ENCODE assay signal across 13 cellular contexts in genomic region chr2:197042613-197043248, GRCh38.
DNase-seq lines count a peak whose midpoint lies in the region; ATAC-seq and TF ChIP-seq lines count a peak whose summit lies in the region.
"Had no signal": no experiment of that assay in that cellular context is flagged by ENCODE, and none has a peak within 500 bp of the region (broad histone marks: within the 10 kb centered on the region; RNA-seq: fewer than 3 reads in every experiment).

No MANE protein-coding gene starts in this region.

- intact Hi-C loops in activated CD8-positive, alpha-beta T cell treated with anti-CD3 and anti-CD28 coated beads for 36 hours (cut with micrococcal nuclease), result no loop called here
- intact Hi-C loops in natural killer cell (cut with micrococcal nuclease), result no loop called here

- POLR2A ChIA-PET in activated CD8-positive, alpha-beta T cell treated with anti-CD3 and anti-CD28 coated beads for 36 hours (lab: Charles Lee), result interaction anchor here (1.4 kb wide), 1 partner anchor 12 kb away, joined by 5 read pairs; no protein-coding TSS in a partner anchor
- POLR2A ChIA-PET in activated CD8-positive, alpha-beta T cell treated with anti-CD3 and anti-CD28 coated beads, Interleukin-2, amount 10 ng/mL, durations not matched to agents 7 days and 5 days (lab: Charles Lee), result no interaction called here

- TF ChIP-seq CTCF in activated CD8-positive, alpha-beta T cell treated with anti-CD3 and anti-CD28 coated beads for 36 hours (IDR thresholded peaks at IDR 0.05), result no peak
- no peak for TF ChIP-seq CTCF in natural killer cell (IDR thresholded peaks at IDR 0.05)

- H3K36me3 Mint-ChIP-seq in activated CD8-positive, alpha-beta T cell treated with anti-CD3 and anti-CD28 coated beads for 36 hours (ENCODE audit: low read depth), result peaks cover 25% of the 10 kb centered on the region
- H3K36me3 Mint-ChIP-seq in activated CD8-positive, alpha-beta T cell treated with anti-CD3 and anti-CD28 coated beads, Interleukin-2, amount 10 ng/mL, durations not matched to agents 7 days and 5 days (ENCODE audit: low read depth), result peaks cover 48% of the 10 kb centered on the region
- H3K36me3 Mint-ChIP-seq in natural killer cell, result peaks cover 9% of the 10 kb centered on the region

- no peak for ATAC-seq in activated CD8-positive, alpha-beta T cell treated with anti-CD3 and anti-CD28 coated beads for 36 hours
- ATAC-seq in activated CD8-positive, alpha-beta T cell treated with anti-CD3 and anti-CD28 coated beads, Interleukin-2, amount 10 ng/mL, durations not matched to agents 7 days and 5 days, result no peak
- ATAC-seq in GM21526 (IDR thresholded peaks at IDR 0.05; ENCODE audit: low FRiP score, unreplicated experiment) (peak; percentile 63), natural killer cell (no peak)
- ATAC-seq: right cardiac atrium had no signal

- peaks cover 25% of the 10 kb centered on the region for H3K4me1 Mint-ChIP-seq in activated CD8-positive, alpha-beta T cell treated with anti-CD3 and anti-CD28 coated beads for 36 hours (ENCODE audit: low read depth)
- H3K4me1 Mint-ChIP-seq in activated CD8-positive, alpha-beta T cell treated with anti-CD3 and anti-CD28 coated beads, Interleukin-2, amount 10 ng/mL, durations not matched to agents 7 days and 5 days (ENCODE audit: low read depth), result peaks cover 3% of the 10 kb centered on the region
- H3K4me1 Mint-ChIP-seq in natural killer cell, result peaks cover 25 to 27% of the 10 kb centered on the region in 2 donors

- no peak for DNase-seq in activated CD8-positive, alpha-beta T cell treated with anti-CD3 and anti-CD28 coated beads for 36 hours
- no peak for DNase-seq in activated CD8-positive, alpha-beta T cell treated with anti-CD3 and anti-CD28 coated beads, Interleukin-2, amount 10 ng/mL, durations not matched to agents 7 days and 5 days
- peak; percentile 92 for DNase-seq in NCI-H748 (lab: John Stamatoyannopoulos, UW; ENCODE audit: unreplicated experiment)
- no peak for DNase-seq in natural killer cell
- DNase-seq in stimulated activated CD8-positive, alpha-beta memory T cell treated with anti-CD3 and anti-CD28 coated beads, Interleukin-4, amount 100 ng/mL, for 48 hours, result no peak
- DNase-seq in NK-92 treated with Interleukin-12 subunit alpha and Interleukin-12 subunit beta, amount 100 ng/mL, for 24 hours (lab: John Stamatoyannopoulos, UW), result no peak
- no peak for DNase-seq in MV-4-11 (lab: John Stamatoyannopoulos, UW)
- DNase-seq: caudate nucleus, erythroblast, midbrain, right cardiac atrium, tibial artery had no signal

- CTCF ChIA-PET in activated CD8-positive, alpha-beta T cell treated with anti-CD3 and anti-CD28 coated beads for 36 hours (lab: Charles Lee), result interaction anchor here (1.5 to 1.6 kb wide), 2 partner anchors 9 to 14 kb away, joined by 4 read pairs; no protein-coding TSS in a partner anchor
- CTCF ChIA-PET in activated CD8-positive, alpha-beta T cell treated with anti-CD3 and anti-CD28 coated beads, Interleukin-2, amount 10 ng/mL, durations not matched to agents 7 days and 5 days (lab: Charles Lee), result no interaction called here

- H3K27me3 Mint-ChIP-seq in activated CD8-positive, alpha-beta T cell treated with anti-CD3 and anti-CD28 coated beads for 36 hours, result no peaks in the 10 kb centered on the region
- H3K27me3 Mint-ChIP-seq in activated CD8-positive, alpha-beta T cell treated with anti-CD3 and anti-CD28 coated beads, Interleukin-2, amount 10 ng/mL, durations not matched to agents 7 days and 5 days (ENCODE audit: low read depth), result no peaks in the 10 kb centered on the region
- H3K27me3 Mint-ChIP-seq in natural killer cell (ENCODE audit: low read depth in 2 of 2), result no peaks in the 10 kb centered on the region

- no peaks in the 10 kb centered on the region for H3K9me3 Mint-ChIP-seq in activated CD8-positive, alpha-beta T cell treated with anti-CD3 and anti-CD28 coated beads for 36 hours
- no peaks in the 10 kb centered on the region for H3K9me3 Mint-ChIP-seq in activated CD8-positive, alpha-beta T cell treated with anti-CD3 and anti-CD28 coated beads, Interleukin-2, amount 10 ng/mL, durations not matched to agents 7 days and 5 days (ENCODE audit: insufficient read depth)
- no peaks in the 10 kb centered on the region for H3K9me3 Mint-ChIP-seq in natural killer cell

- H3K27ac Mint-ChIP-seq in activated CD8-positive, alpha-beta T cell treated with anti-CD3 and anti-CD28 coated beads for 36 hours, result peak overlapping the region; percentile 52
- H3K27ac Mint-ChIP-seq in activated CD8-positive, alpha-beta T cell treated with anti-CD3 and anti-CD28 coated beads, Interleukin-2, amount 10 ng/mL, durations not matched to agents 7 days and 5 days, result no peak overlapping the region
- peak overlapping the region; percentile 85 to 86 for H3K27ac Mint-ChIP-seq in natural killer cell

- no peak overlapping the region for H3K4me3 Mint-ChIP-seq in activated CD8-positive, alpha-beta T cell treated with anti-CD3 and anti-CD28 coated beads for 36 hours
- no peak overlapping the region for H3K4me3 Mint-ChIP-seq in activated CD8-positive, alpha-beta T cell treated with anti-CD3 and anti-CD28 coated beads, Interleukin-2, amount 10 ng/mL, durations not matched to agents 7 days and 5 days
- no peak overlapping the region for H3K4me3 Mint-ChIP-seq in natural killer cell
